In the genomic region with DNA sequence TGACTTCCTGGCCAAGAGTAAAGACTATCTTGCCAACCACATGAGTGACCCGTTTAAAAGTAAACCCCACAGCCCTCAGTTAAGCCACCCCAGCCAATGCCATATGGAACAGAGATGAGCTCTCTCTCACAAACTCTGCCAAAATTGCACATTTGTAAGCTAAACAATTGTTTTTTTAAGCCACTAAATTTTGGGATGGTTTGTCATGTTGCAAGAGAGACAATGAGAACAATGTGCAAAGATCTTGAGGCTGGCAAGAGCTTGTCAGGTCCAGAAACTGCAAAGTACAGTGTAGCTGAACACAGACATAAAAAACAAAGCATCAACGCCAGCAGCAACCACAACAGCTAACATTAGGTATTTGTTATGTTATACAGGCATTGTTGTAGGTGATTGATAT, we compare ENCODE assay signal across 26 cellular contexts.
"Had no signal": no experiment of that assay in that cellular context is flagged by ENCODE, and none has a peak within 500 bp of the region (broad histone marks: within the 10 kb centered on the region; RNA-seq: fewer than 3 reads in every experiment).

No MANE protein-coding gene starts in this region.

- H3K4me1 Mint-ChIP-seq: activated CD4-positive, alpha-beta T cell treated with anti-CD3 and anti-CD28 coated beads, Interleukin-2, amount 10 ng/mL, durations not matched to agents 24 days and 14 days; activated naive CD4-positive, alpha-beta T cell treated with anti-CD3 and anti-CD28 coated beads, Interleukin-2, amount 10 ng/mL, durations not matched to agents 7 days and 5 days; activated naive CD8-positive, alpha-beta T cell treated with anti-CD3 and anti-CD28 coated beads, Interleukin-2, amount 10 ng/mL, durations not matched to agents 7 days and 5 days; immature natural killer cell; natural killer cell had no signal

- H3K4me3 Mint-ChIP-seq: activated CD4-positive, alpha-beta memory T cell treated with anti-CD3 and anti-CD28 coated beads for 36 hours; activated CD4-positive, alpha-beta T cell treated with anti-CD3 and anti-CD28 coated beads, Interleukin-2, amount 10 ng/mL, durations not matched to agents 24 days and 14 days; activated naive CD4-positive, alpha-beta T cell treated with anti-CD3 and anti-CD28 coated beads, Interleukin-2, amount 10 ng/mL, durations not matched to agents 7 days and 5 days; activated naive CD8-positive, alpha-beta T cell treated with anti-CD3 and anti-CD28 coated beads, Interleukin-2, amount 10 ng/mL, durations not matched to agents 7 days and 5 days; activated T-cell treated with anti-CD3 and anti-CD28 coated beads, Interleukin-2, amount 50 U/mL, for 24 hours; immature natural killer cell; natural killer cell; T-helper 1 cell treated with Interleukin-12 subunit alpha and Interleukin-12 subunit beta and Interleukin-4 antibody, amounts not matched to agents 30 μg/mL and 1 μg/mL, for 36 hours had no signal

- H3K4me1 ChIP-seq: ascending aorta, lower lobe of right lung, tibial nerve had no signal

- H3K27me3 ChIP-seq: ascending aorta, brain microvascular endothelial cell, tibial nerve had no signal

- H3K36me3 ChIP-seq: ascending aorta, brain microvascular endothelial cell, lower lobe of right lung, tibial nerve, WERI-Rb-1 had no signal

- H3K9me3 Mint-ChIP-seq: activated CD4-positive, alpha-beta memory T cell treated with anti-CD3 and anti-CD28 coated beads for 36 hours; activated CD4-positive, alpha-beta T cell treated with anti-CD3 and anti-CD28 coated beads, Interleukin-2, amount 10 ng/mL, durations not matched to agents 24 days and 14 days; activated naive CD4-positive, alpha-beta T cell treated with anti-CD3 and anti-CD28 coated beads, Interleukin-2, amount 10 ng/mL, durations not matched to agents 7 days and 5 days; activated T-cell treated with anti-CD3 and anti-CD28 coated beads, Interleukin-2, amount 50 U/mL, for 24 hours; T-helper 1 cell treated with Interleukin-12 subunit alpha and Interleukin-12 subunit beta and Interleukin-4 antibody, amounts not matched to agents 30 μg/mL and 1 μg/mL, for 36 hours had no signal

- H3K4me3 ChIP-seq: ascending aorta, lower lobe of right lung, SK-N-MC, tibial nerve had no signal

- H3K27me3 Mint-ChIP-seq: activated naive CD4-positive, alpha-beta T cell treated with anti-CD3 and anti-CD28 coated beads, Interleukin-2, amount 10 ng/mL, durations not matched to agents 7 days and 5 days; activated T-cell treated with anti-CD3 and anti-CD28 coated beads, Interleukin-2, amount 50 U/mL, for 24 hours had no signal

- ATAC-seq: lower lobe of right lung, natural killer cell had no signal

- DNase-seq: activated CD4-positive, alpha-beta memory T cell treated with anti-CD3 and anti-CD28 coated beads for 36 hours; activated CD4-positive, alpha-beta T cell treated with anti-CD3 and anti-CD28 coated beads, Interleukin-2, amount 10 ng/mL, durations not matched to agents 24 days and 14 days; activated CD4-positive, CD25-positive, alpha-beta regulatory T cell treated with anti-CD3 and anti-CD28 coated beads, Interleukin-2, amount 50 U/mL, for 72 hours; activated CD8-positive, alpha-beta memory T cell treated with anti-CD3 and anti-CD28 coated beads, Interleukin-2, amount 50 U/mL, for 48 hours; activated gamma-delta T cell; activated naive CD4-positive, alpha-beta T cell treated with anti-CD3 and anti-CD28 coated beads, Interleukin-2, amount 10 ng/mL, durations not matched to agents 7 days and 5 days; activated naive CD8-positive, alpha-beta T cell treated with anti-CD3 and anti-CD28 coated beads, Interleukin-2, amount 10 ng/mL, durations not matched to agents 7 days and 5 days; activated T-cell treated with anti-CD3 and anti-CD28 coated beads, Interleukin-2, amount 50 U/mL, for 24 hours; brain microvascular endothelial cell; glutamatergic neuron; hippocampal formation; immature natural killer cell; kidney; lower lobe of right lung; mesenchymal stem cell; natural killer cell; retina; stimulated activated CD4-positive, alpha-beta T cell treated with anti-CD3 and anti-CD28 coated beads, Interleukin-15, amount 100 ng/mL, for 24 hours; stimulated activated CD4-positive, alpha-beta T cell treated with anti-CD3 and anti-CD28 coated beads, Interleukin-2, amount 100 ng/mL, for 24 hours; stimulated activated naive CD4-positive, alpha-beta T cell; T1000; WERI-Rb-1 had no signal

- H3K27ac Mint-ChIP-seq: activated CD4-positive, alpha-beta memory T cell treated with anti-CD3 and anti-CD28 coated beads for 36 hours; activated CD4-positive, alpha-beta T cell treated with anti-CD3 and anti-CD28 coated beads, Interleukin-2, amount 10 ng/mL, durations not matched to agents 24 days and 14 days; activated naive CD4-positive, alpha-beta T cell treated with anti-CD3 and anti-CD28 coated beads, Interleukin-2, amount 10 ng/mL, durations not matched to agents 7 days and 5 days; activated naive CD8-positive, alpha-beta T cell treated with anti-CD3 and anti-CD28 coated beads, Interleukin-2, amount 10 ng/mL, durations not matched to agents 7 days and 5 days; activated T-cell treated with anti-CD3 and anti-CD28 coated beads, Interleukin-2, amount 50 U/mL, for 24 hours; immature natural killer cell; natural killer cell; T-helper 1 cell treated with Interleukin-12 subunit alpha and Interleukin-12 subunit beta and Interleukin-4 antibody, amounts not matched to agents 30 μg/mL and 1 μg/mL, for 36 hours had no signal

- H3K9me3 ChIP-seq: ascending aorta, lower lobe of right lung had no signal

- H3K36me3 Mint-ChIP-seq: activated CD4-positive, alpha-beta memory T cell treated with anti-CD3 and anti-CD28 coated beads for 36 hours; activated naive CD4-positive, alpha-beta T cell treated with anti-CD3 and anti-CD28 coated beads, Interleukin-2, amount 10 ng/mL, durations not matched to agents 7 days and 5 days; immature natural killer cell; natural killer cell had no signal

- H3K27ac ChIP-seq: ascending aorta, brain microvascular endothelial cell, lower lobe of right lung, SK-N-MC, tibial nerve, WERI-Rb-1 had no signal
